In the genomic region with DNA sequence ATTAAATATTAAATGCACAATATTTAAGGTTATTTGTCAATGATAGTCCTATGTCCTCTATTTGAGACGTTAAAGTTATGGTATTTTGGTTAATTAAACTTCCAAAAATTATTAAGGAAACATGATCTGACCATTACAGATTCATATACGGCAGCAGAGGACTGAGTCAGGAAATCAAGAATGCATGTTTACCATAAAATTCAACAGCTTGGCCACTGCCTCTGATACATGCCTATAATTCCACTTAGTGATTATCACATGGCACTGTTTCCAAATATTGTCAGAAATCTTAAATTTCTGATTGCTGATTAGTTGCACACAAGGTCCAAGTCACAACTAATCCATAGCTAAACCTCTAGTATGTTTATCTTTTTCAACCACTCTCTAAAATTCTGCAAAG, we compare ENCODE assay signal across 1 cellular context.
TF ChIP-seq lines count a peak whose summit lies in the region.

No MANE protein-coding gene starts in this region.

TF ChIP-seq in IMR-90, 13 proteins besides CTCF, POLR2A, EP300 and RAD21 (continued from another document):
- no peak for TF ChIP-seq BHLHE40 (IDR thresholded peaks at IDR 0.05; ENCODE audit: low read depth, low read length)
